In the genomic region with DNA sequence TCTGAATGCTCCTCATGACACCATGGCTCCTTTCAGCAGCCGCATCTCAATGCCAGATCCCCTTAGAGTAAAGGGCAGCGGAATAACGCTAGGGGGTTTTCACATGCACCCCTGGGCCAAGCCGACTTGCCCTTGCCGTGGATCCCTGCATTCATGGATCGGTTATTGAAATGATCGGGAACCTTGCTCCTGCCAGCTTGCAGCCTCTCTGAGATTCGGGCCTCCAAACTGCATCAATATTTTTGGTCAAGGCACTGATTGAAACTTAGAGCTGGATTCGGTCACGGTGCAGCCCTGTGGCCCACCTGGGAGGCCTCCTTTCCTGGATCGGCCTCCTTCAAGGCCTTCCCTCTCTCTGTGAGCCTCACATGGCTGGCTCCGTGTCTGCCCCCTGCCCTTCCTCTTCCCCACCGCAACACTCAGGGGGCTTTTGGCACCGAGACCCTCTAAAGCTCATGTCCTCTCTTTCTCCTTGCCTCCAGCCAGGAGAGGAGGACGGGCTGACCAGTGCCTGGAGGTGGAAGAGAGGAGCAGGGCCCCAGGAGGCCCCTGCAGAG, we compare ENCODE assay signal across 9 cellular contexts. TPM values are rescaled to one million over a fixed set of nuclear protein-coding genes. Genes with fewer than 3 reads are reported as not detected.
A peak's percentile ranks its signal among the peaks of the same experiment; 100 is the strongest.
DNase-seq lines count a peak whose midpoint lies in the region; ATAC-seq and TF ChIP-seq lines count a peak whose summit lies in the region.
"Had no signal": no experiment of that assay in that cellular context is flagged by ENCODE, and none has a peak within 500 bp of the region (broad histone marks: within the 10 kb centered on the region; RNA-seq: fewer than 3 reads in every experiment).

No MANE protein-coding gene starts in this region.

- no peaks in the 10 kb centered on the region for H3K27me3 ChIP-seq in CD8-positive, alpha-beta T cell (ENCODE audit: insufficient read depth, low read length)
- no peaks in the 10 kb centered on the region for H3K27me3 ChIP-seq in Loucy (ENCODE audit: insufficient read depth, low read length, poor library complexity, severe bottlenecking)
- no peaks in the 10 kb centered on the region for H3K27me3 ChIP-seq in parathyroid adenoma (ENCODE audit: control insufficient read depth, insufficient read depth, low read length)
- no peaks in the 10 kb centered on the region for H3K27me3 ChIP-seq in foreskin keratinocyte

- H3K9ac ChIP-seq in Loucy (ENCODE audit: low read depth, low read length, poor library complexity, severe bottlenecking), result peak overlapping the region; percentile 97
- H3K9ac ChIP-seq in parathyroid adenoma, result no peak overlapping the region

- H3K36me3 Mint-ChIP-seq in CD8-positive, alpha-beta T cell, result peaks cover 57% of the 10 kb centered on the region
- H3K36me3 Mint-ChIP-seq in dendritic cell treated with granulocyte-macrophage colony-stimulating factor and Interleukin-4, amounts not matched to agents 40 ng/mL and 50 ng/mL, for 4 days (ENCODE audit: low read depth), result peaks cover 67% of the 10 kb centered on the region

- CTCF ChIA-PET in CD8-positive, alpha-beta T cell (lab: Charles Lee), result interaction anchor here (0.9 to 11.6 kb wide), 5 partner anchors 8 to 16 kb away, joined by 3 to 531 read pairs (median 5); no protein-coding TSS in a partner anchor

- H3F3A ChIP-seq in Loucy (ENCODE audit: low read depth), result no peaks in the 10 kb centered on the region

- peaks cover 70% of the 10 kb centered on the region for H3K4me1 ChIP-seq in CD8-positive, alpha-beta T cell (ENCODE audit: insufficient read depth, low read length)
- H3K4me1 ChIP-seq in Loucy (ENCODE audit: insufficient read depth, low read length, poor library complexity, severe bottlenecking) (peaks cover 70% of the 10 kb centered on the region), parathyroid adenoma (peaks cover 13% of the 10 kb centered on the region), foreskin keratinocyte (peaks cover under 1% of the 10 kb centered on the region)

- peak overlapping the region; percentile 72 for H3K27ac ChIP-seq in CD8-positive, alpha-beta T cell (ENCODE audit: low read depth, low read length)
- H3K27ac ChIP-seq in parathyroid adenoma, result peak overlapping the region; percentile 60
- H3K27ac ChIP-seq in foreskin keratinocyte, result no peak overlapping the region

- ATAC-seq in CD8-positive, alpha-beta T cell, result no peak
- ATAC-seq in foreskin keratinocyte (no peak), HG03571 (IDR thresholded peaks at IDR 0.05; ENCODE audit: unreplicated experiment) (no peak)

- H3K9me3 ChIP-seq in CD8-positive, alpha-beta T cell (ENCODE audit: low read length), result no peaks in the 10 kb centered on the region
- H3K9me3 ChIP-seq in Loucy (ENCODE audit: insufficient read depth, low read depth, low read length) (no peaks in the 10 kb centered on the region), parathyroid adenoma (ENCODE audit: control insufficient read depth, low read length) (no peaks in the 10 kb centered on the region)

- peaks cover 32% of the 10 kb centered on the region for H3K36me3 ChIP-seq in CD8-positive, alpha-beta T cell (ENCODE audit: insufficient read depth, low read length)
- no peaks in the 10 kb centered on the region for H3K36me3 ChIP-seq in Loucy (ENCODE audit: insufficient read depth, low read length)
- no peaks in the 10 kb centered on the region for H3K36me3 ChIP-seq in parathyroid adenoma (ENCODE audit: control insufficient read depth, insufficient read depth, low read length)

- no peak overlapping the region for H2AFZ ChIP-seq in Loucy (ENCODE audit: low read length)
- H2AFZ ChIP-seq in parathyroid adenoma, result no peak overlapping the region

- no peak for TF ChIP-seq CTCF in CD8-positive, alpha-beta T cell (IDR thresholded peaks at IDR 0.05)
- no peak for TF ChIP-seq CTCF in Loucy (conservative IDR thresholded peaks at IDR 0.05; ENCODE audit: low read length)
- TF ChIP-seq CTCF in parathyroid adenoma (IDR thresholded peaks at IDR 0.05), result no peak
- TF ChIP-seq CTCF in foreskin keratinocyte (conservative IDR thresholded peaks at IDR 0.05), result no peak

- peak overlapping the region; percentile 95 for H3K4me3 ChIP-seq in CD8-positive, alpha-beta T cell (ENCODE audit: low read depth, low read length)
- H3K4me3 ChIP-seq in Loucy (ENCODE audit: low read length, poor library complexity, severe bottlenecking) (peak overlapping the region; percentile 91), parathyroid adenoma (ENCODE audit: low read depth, low read length) (no peak overlapping the region)

- no peaks in the 10 kb centered on the region for H4K20me1 ChIP-seq in Loucy (ENCODE audit: insufficient read depth, low read length, poor library complexity, severe bottlenecking)

- POLR2A ChIA-PET in CD8-positive, alpha-beta T cell (lab: Charles Lee), result interaction anchor here (1.0 to 11.6 kb wide), 5 partner anchors 7 to 81 kb away, joined by 3 to 642 read pairs (median 18); partner anchors contain the start of genes C12orf57, RNU7-1 and SPSB2

- H3K4me1 Mint-ChIP-seq in CD8-positive, alpha-beta T cell (ENCODE audit: low read depth), result peaks cover 81% of the 10 kb centered on the region
- peaks cover 84% of the 10 kb centered on the region for H3K4me1 Mint-ChIP-seq in dendritic cell treated with granulocyte-macrophage colony-stimulating factor and Interleukin-4, amounts not matched to agents 40 ng/mL and 50 ng/mL, for 4 days (ENCODE audit: low read depth)

- H3K27me3 Mint-ChIP-seq in CD8-positive, alpha-beta T cell (ENCODE audit: low read depth), result no peaks in the 10 kb centered on the region
- no peaks in the 10 kb centered on the region for H3K27me3 Mint-ChIP-seq in dendritic cell treated with granulocyte-macrophage colony-stimulating factor and Interleukin-4, amounts not matched to agents 40 ng/mL and 50 ng/mL, for 4 days

- H3K4me2 ChIP-seq in Loucy (ENCODE audit: low read depth, low read length, poor library complexity, severe bottlenecking) (peak overlapping the region; percentile 97), parathyroid adenoma (ENCODE audit: low read length) (no peak overlapping the region)

- no peak for DNase-seq in CD8-positive, alpha-beta T cell
- no peak for DNase-seq in head of caudate nucleus
- no peak for DNase-seq in SKM-1 (lab: John Stamatoyannopoulos, UW; ENCODE audit: unreplicated experiment)
- DNase-seq in foreskin keratinocyte, result no peak

- intact Hi-C loops in CD8-positive, alpha-beta T cell (cut with DNase I, micrococcal nuclease), result loop anchor here (1.0 to 10.0 kb wide), 5 partner anchors 8 to 418 kb away; partner anchors contain the start of genes CHD4 (in 2 of the 2), C12orf57 (in 1 of the 2) and GAPDH (in 1 of the 2)
- intact Hi-C loops in dendritic cell treated with granulocyte-macrophage colony-stimulating factor and Interleukin-4, amounts not matched to agents 40 ng/mL and 50 ng/mL, for 4 days (cut with micrococcal nuclease), result no loop called here
- intact Hi-C loops in head of caudate nucleus (cut with DNase I), result no loop called here

- H3K79me2 ChIP-seq in Loucy (ENCODE audit: insufficient read depth, low read length), result peaks cover 80% of the 10 kb centered on the region
- no peaks in the 10 kb centered on the region for H3K79me2 ChIP-seq in parathyroid adenoma

- peak overlapping the region; percentile 100 for H3K27ac Mint-ChIP-seq in CD8-positive, alpha-beta T cell
- H3K27ac Mint-ChIP-seq in dendritic cell treated with granulocyte-macrophage colony-stimulating factor and Interleukin-4, amounts not matched to agents 40 ng/mL and 50 ng/mL, for 4 days, result peak overlapping the region; percentile 93

- H3K4me3 Mint-ChIP-seq in CD8-positive, alpha-beta T cell, result peak overlapping the region; percentile 99
- peak overlapping the region; percentile 95 for H3K4me3 Mint-ChIP-seq in dendritic cell treated with granulocyte-macrophage colony-stimulating factor and Interleukin-4, amounts not matched to agents 40 ng/mL and 50 ng/mL, for 4 days

- H3K9me2 ChIP-seq in Loucy (replicated peaks; ENCODE audit: low read depth, low read length), result no peaks in the 10 kb centered on the region

- H3K9me3 Mint-ChIP-seq in CD8-positive, alpha-beta T cell, result no peaks in the 10 kb centered on the region
- no peaks in the 10 kb centered on the region for H3K9me3 Mint-ChIP-seq in dendritic cell treated with granulocyte-macrophage colony-stimulating factor and Interleukin-4, amounts not matched to agents 40 ng/mL and 50 ng/mL, for 4 days

RNA-seq across cellular contexts. Expression of gene PTPN6, which starts 1.8 kb away (rescaled TPM):
- total RNA-seq in CD8-positive, alpha-beta T cell, result 10 to 100 TPM; 63.2 to 63.9 TPM
- 22.5 and 23.2 TPM in 2 replicates for total RNA-seq in foreskin keratinocyte
- 21.8 and 24.9 TPM in 2 replicates for polyA plus RNA-seq in foreskin keratinocyte

RNA-seq across cellular contexts. Expression of gene C12orf57, which starts 9.1 kb away (rescaled TPM):
- 100 to 1,000 TPM; 328 to 356 TPM for total RNA-seq in CD8-positive, alpha-beta T cell
- 119 and 147 TPM in 2 replicates for total RNA-seq in foreskin keratinocyte
- polyA plus RNA-seq in foreskin keratinocyte, result 177 and 232 TPM in 2 replicates

RNA-seq across cellular contexts. Expression of gene RNU7-1, which starts 9.3 kb away (rescaled TPM):
- total RNA-seq in CD8-positive, alpha-beta T cell, result not detected
- total RNA-seq in foreskin keratinocyte, result not detected in 2 replicates
- polyA plus RNA-seq in foreskin keratinocyte, result not detected in 2 replicates
- total RNA-seq: glomerular endothelial cell had no signal

RNA-seq across cellular contexts. Expression of gene PHB2, which starts 17.5 kb away (rescaled TPM):
- 100 to 1,000 TPM; 145 to 148 TPM for total RNA-seq in CD8-positive, alpha-beta T cell
- total RNA-seq in foreskin keratinocyte, result 267 and 290 TPM in 2 replicates
- polyA plus RNA-seq in foreskin keratinocyte, result 271 and 299 TPM in 2 replicates

RNA-seq across cellular contexts. Expression of gene EMG1, which starts 17.8 kb away (rescaled TPM):
- 10 to 100 TPM; 42.8 to 43.2 TPM for total RNA-seq in CD8-positive, alpha-beta T cell
- 103 and 111 TPM in 2 replicates for total RNA-seq in foreskin keratinocyte
- 115 and 133 TPM in 2 replicates for polyA plus RNA-seq in foreskin keratinocyte

Comparison
In these comparisons a context has a peak if more than half of its experiments do, and no peak if none do; other contexts are left out.
1. intact Hi-C loops: an anchor here in CD8-positive, alpha-beta T cell (1.0 to 10.0 kb wide); none called in dendritic cell treated with granulocyte-macrophage colony-stimulating factor and Interleukin-4, amounts not matched to agents 40 ng/mL and 50 ng/mL, for 4 days and head of caudate nucleus.